ENCODE assay signal across 1 cellular context in the genomic region with DNA sequence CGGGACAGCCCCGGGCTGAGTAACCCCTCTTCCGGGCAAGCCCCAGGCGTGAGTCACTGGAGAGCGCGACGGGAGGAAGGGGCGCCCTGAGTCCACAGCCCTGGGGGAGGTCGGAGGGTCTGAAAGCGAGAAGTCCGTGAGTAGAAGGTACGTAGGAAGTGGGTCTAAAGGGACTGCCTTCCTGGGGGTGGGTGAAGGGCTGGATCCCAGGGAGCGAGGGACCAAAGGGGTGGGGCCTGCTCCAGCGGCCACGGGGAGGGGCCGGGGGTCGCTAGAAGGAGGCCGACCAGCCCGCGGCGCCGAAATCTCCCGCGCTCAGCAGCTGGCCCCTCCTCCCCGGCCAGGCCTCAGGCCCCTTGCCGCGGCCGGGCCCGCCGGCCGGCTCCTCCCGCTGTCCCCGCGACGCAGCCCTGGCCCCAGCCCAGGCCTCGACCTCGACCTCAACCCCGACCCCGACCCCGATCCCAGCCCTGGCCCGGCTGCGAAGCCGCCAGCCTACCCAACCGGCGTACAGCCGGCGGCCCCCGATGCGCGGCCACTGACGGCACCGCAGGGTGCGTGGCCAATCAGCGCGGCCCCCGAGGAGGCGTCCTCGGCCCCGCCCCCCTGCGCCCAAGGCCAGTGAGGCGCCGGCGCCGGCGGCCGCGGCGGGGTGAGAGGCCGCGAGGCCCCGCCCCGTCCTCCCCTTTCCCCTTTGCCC.
TF ChIP-seq lines count a peak whose summit lies in the region.

No MANE protein-coding gene starts in this region.

TF ChIP-seq in HepG2, 621 proteins besides CTCF, POLR2A, EP300 and RAD21 (continued from another document):
- TF ChIP-seq, protein P1, sequence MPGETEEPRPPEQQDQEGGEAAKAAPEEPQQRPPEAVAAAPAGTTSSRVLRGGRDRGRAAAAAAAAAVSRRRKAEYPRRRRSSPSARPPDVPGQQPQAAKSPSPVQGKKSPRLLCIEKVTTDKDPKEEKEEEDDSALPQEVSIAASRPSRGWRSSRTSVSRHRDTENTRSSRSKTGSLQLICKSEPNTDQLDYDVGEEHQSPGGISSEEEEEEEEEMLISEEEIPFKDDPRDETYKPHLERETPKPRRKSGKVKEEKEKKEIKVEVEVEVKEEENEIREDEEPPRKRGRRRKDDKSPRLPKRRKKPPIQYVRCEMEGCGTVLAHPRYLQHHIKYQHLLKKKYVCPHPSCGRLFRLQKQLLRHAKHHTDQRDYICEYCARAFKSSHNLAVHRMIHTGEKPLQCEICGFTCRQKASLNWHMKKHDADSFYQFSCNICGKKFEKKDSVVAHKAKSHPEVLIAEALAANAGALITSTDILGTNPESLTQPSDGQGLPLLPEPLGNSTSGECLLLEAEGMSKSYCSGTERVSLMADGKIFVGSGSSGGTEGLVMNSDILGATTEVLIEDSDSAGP (CRISPR knock-in tag; IDR thresholded peaks at IDR 0.05; ENCODE audit: borderline replicate concordance): peak; percentile 40; the same call in 1 of the 2 replicates
- TF ChIP-seq ZFY (CRISPR knock-in tag; IDR thresholded peaks at IDR 0.05) (peak; percentile 97), ZNF207 (IDR thresholded peaks at IDR 0.05; ENCODE audit: borderline replicate concordance) (no peak), ZSCAN12 (CRISPR knock-in tag; IDR thresholded peaks at IDR 0.05) (no peak), ZNF34 (CRISPR knock-in tag; IDR thresholded peaks at IDR 0.05; ENCODE audit: borderline replicate concordance) (no peak), SRF (IDR thresholded peaks at IDR 0.05; ENCODE audit: low read depth, low read length) (no peak), MXD3 (CRISPR knock-in tag; IDR thresholded peaks at IDR 0.05) (peak; percentile 51; the same call in 1 of the 2 replicates), HOXD1 (CRISPR knock-in tag; IDR thresholded peaks at IDR 0.05) (0 out of 2 replicates have a peak, but pooled peaks have one; percentile 41), ZNF292 (CRISPR knock-in tag; IDR thresholded peaks at IDR 0.05; ENCODE audit: borderline replicate concordance, low read depth) (no peak), SAFB2 (CRISPR knock-in tag; IDR thresholded peaks at IDR 0.05; ENCODE audit: borderline replicate concordance, low read depth) (peak; percentile 51; the same call in 1 of the 2 replicates), KDM2A (CRISPR knock-in tag; IDR thresholded peaks at IDR 0.05; ENCODE audit: borderline replicate concordance, low read depth) (peak; percentile 62; the same call in 1 of the 2 replicates), ZNF563 (CRISPR knock-in tag; IDR thresholded peaks at IDR 0.05) (no peak), TCF7 (IDR thresholded peaks at IDR 0.05; ENCODE audit: low read depth) (no peak), HOXA5 (CRISPR knock-in tag; IDR thresholded peaks at IDR 0.05) (0 out of 2 replicates have a peak, but pooled peaks have one; percentile 44), ZNF431 (CRISPR knock-in tag; IDR thresholded peaks at IDR 0.05; ENCODE audit: borderline replicate concordance, low read depth) (no peak; the same call in 1 of the 2 replicates), ZNF691 (CRISPR knock-in tag; IDR thresholded peaks at IDR 0.05; ENCODE audit: borderline replicate concordance, low read depth) (0 out of 2 replicates have a peak, but pooled peaks have one; percentile 10), BORCS8-MEF2B (CRISPR knock-in tag; IDR thresholded peaks at IDR 0.05) (peak; percentile 25; the same call in 1 of the 2 replicates), MEIS2 (CRISPR knock-in tag; IDR thresholded peaks at IDR 0.05) (peak; percentile 56; the same call in 1 of the 2 replicates), NRL (CRISPR knock-in tag; IDR thresholded peaks at IDR 0.05; ENCODE audit: borderline replicate concordance) (0 out of 2 replicates have a peak, but pooled peaks have one; percentile 50), ZNF274 (CRISPR knock-in tag; IDR thresholded peaks at IDR 0.05) (no peak), ZNF749 (CRISPR knock-in tag; IDR thresholded peaks at IDR 0.05; ENCODE audit: borderline replicate concordance) (peak; percentile 19; the same call in 1 of the 2 replicates), ZNF441 (CRISPR knock-in tag; IDR thresholded peaks at IDR 0.05; ENCODE audit: borderline replicate concordance) (no peak), ATF6 (CRISPR knock-in tag; conservative IDR thresholded peaks at IDR 0.05) (no peak), SALL2 (CRISPR knock-in tag; IDR thresholded peaks at IDR 0.05) (0 out of 2 replicates have a peak, but pooled peaks have one; percentile 29), HDAC1 (CRISPR knock-in tag; IDR thresholded peaks at IDR 0.05) (peak; percentile 17; the same call in 1 of the 2 replicates), MAZ (IDR thresholded peaks at IDR 0.05; ENCODE audit: borderline replicate concordance, low read depth, low read length) (peak; percentile 69; the same call in 1 of the 2 replicates), MAZ (CRISPR knock-in tag; IDR thresholded peaks at IDR 0.05; ENCODE audit: low read depth) (peak; percentile 81), ZNF577 (CRISPR knock-in tag; IDR thresholded peaks at IDR 0.05; ENCODE audit: borderline replicate concordance, low read depth) (no peak), ZNF572 (CRISPR knock-in tag; IDR thresholded peaks at IDR 0.05) (no peak), NR2C2 (CRISPR knock-in tag; IDR thresholded peaks at IDR 0.05; ENCODE audit: borderline replicate concordance) (peak; percentile 94), E2F1 (CRISPR knock-in tag; IDR thresholded peaks at IDR 0.05) (peak; percentile 86)
- TF ChIP-seq, protein P2, sequence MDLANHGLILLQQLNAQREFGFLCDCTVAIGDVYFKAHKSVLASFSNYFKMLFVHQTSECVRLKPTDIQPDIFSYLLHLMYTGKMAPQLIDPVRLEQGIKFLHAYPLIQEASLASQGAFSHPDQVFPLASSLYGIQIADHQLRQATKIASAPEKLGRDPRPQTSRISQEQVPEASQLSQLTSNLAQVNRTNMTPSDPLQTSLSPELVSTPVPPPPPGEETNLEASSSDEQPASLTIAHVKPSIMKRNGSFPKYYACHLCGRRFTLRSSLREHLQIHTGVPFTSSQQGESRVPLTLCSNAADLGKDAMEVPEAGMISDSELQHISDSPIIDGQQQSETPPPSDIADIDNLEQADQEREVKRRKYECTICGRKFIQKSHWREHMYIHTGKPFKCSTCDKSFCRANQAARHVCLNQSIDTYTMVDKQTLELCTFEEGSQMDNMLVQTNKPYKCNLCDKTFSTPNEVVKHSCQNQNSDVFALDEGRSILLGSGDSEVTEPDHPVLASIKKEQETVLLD (CRISPR knock-in tag; IDR thresholded peaks at IDR 0.05; ENCODE audit: low read depth): peak; percentile 84; the same call in 1 of the 2 replicates
- TF ChIP-seq, protein P3, sequence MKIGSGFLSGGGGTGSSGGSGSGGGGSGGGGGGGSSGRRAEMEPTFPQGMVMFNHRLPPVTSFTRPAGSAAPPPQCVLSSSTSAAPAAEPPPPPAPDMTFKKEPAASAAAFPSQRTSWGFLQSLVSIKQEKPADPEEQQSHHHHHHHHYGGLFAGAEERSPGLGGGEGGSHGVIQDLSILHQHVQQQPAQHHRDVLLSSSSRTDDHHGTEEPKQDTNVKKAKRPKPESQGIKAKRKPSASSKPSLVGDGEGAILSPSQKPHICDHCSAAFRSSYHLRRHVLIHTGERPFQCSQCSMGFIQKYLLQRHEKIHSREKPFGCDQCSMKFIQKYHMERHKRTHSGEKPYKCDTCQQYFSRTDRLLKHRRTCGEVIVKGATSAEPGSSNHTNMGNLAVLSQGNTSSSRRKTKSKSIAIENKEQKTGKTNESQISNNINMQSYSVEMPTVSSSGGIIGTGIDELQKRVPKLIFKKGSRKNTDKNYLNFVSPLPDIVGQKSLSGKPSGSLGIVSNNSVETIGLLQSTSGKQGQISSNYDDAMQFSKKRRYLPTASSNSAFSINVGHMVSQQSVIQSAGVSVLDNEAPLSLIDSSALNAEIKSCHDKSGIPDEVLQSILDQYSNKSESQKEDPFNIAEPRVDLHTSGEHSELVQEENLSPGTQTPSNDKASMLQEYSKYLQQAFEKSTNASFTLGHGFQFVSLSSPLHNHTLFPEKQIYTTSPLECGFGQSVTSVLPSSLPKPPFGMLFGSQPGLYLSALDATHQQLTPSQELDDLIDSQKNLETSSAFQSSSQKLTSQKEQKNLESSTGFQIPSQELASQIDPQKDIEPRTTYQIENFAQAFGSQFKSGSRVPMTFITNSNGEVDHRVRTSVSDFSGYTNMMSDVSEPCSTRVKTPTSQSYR (CRISPR knock-in tag; IDR thresholded peaks at IDR 0.05; ENCODE audit: borderline replicate concordance): peak; percentile 8; the same call in 1 of the 2 replicates
- TF ChIP-seq, protein P4, sequence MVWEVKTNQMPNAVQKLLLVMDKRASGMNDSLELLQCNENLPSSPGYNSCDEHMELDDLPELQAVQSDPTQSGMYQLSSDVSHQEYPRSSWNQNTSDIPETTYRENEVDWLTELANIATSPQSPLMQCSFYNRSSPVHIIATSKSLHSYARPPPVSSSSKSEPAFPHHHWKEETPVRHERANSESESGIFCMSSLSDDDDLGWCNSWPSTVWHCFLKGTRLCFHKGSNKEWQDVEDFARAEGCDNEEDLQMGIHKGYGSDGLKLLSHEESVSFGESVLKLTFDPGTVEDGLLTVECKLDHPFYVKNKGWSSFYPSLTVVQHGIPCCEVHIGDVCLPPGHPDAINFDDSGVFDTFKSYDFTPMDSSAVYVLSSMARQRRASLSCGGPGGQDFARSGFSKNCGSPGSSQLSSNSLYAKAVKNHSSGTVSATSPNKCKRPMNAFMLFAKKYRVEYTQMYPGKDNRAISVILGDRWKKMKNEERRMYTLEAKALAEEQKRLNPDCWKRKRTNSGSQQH (CRISPR knock-in tag; IDR thresholded peaks at IDR 0.05; ENCODE audit: low read depth): 0 out of 2 replicates have a peak, but pooled peaks have one; percentile 66
